Comparison of ENCODE assay signal across 8 cellular contexts in genomic region chr20:50137702-50138101, GRCh38. TPM values are rescaled to one million over a fixed set of nuclear protein-coding genes. Genes with fewer than 3 reads are reported as not detected.
DNase-seq lines count a peak whose midpoint lies in the region; TF ChIP-seq lines count a peak whose summit lies in the region.
"Not testable (repeated sequence)": the region's sequence is repeated elsewhere in the genome, so short reads cannot be mapped to it uniquely, and the experiment has no call there.

No MANE protein-coding gene starts in this region.

- POLR2A ChIA-PET in Caco-2 (lab: Charles Lee): not testable (repeated sequence)

- H3K9ac ChIP-seq in liver (ENCODE audit: low read depth in 1 of 2, low read length in 2 of 2): peak overlapping the region in 1 of 2 donors; percentile 57

- H3K4me1 ChIP-seq in Caco-2: peaks cover 31% of the 10 kb centered on the region
- peaks cover 20 to 33% (median 24%) of the 10 kb centered on the region in 4 donors for H3K4me1 ChIP-seq in liver (ENCODE audit: control insufficient read depth in 4 of 4, insufficient read depth in 4 of 4, low read length in 3 of 4)
- peaks cover 39% of the 10 kb centered on the region for H3K4me1 ChIP-seq in testis

- H3K27ac Mint-ChIP-seq in Caco-2 (ENCODE audit: unreplicated experiment): peak overlapping the region; percentile 46
- peak overlapping the region; percentile 35 for H3K27ac Mint-ChIP-seq in activated T-helper 1 cell treated with anti-CD3 and anti-CD28 coated beads, Interleukin-12 subunit alpha, Interleukin-12 subunit beta, Interleukin-2, Interleukin-4 antibody, amounts not matched to agents 30 ng/mL and 10 ng/mL and 1 ng/mL, durations not matched to agents 14 hours and 24 hours and 36 hours

- TF ChIP-seq RAD21 in liver (IDR thresholded peaks at IDR 0.05): peak in 1 of 2 donors; percentile 27

- peaks cover 10% of the 10 kb centered on the region; the same call in 1 of the 2 replicates for H3K36me3 ChIP-seq in Caco-2 (ENCODE audit: control insufficient read depth, insufficient read depth, low read length)
- not testable (repeated sequence) for H3K36me3 ChIP-seq in liver (ENCODE audit: control insufficient read depth in 4 of 4, insufficient read depth in 3 of 4, low read depth in 1 of 4, low read length in 3 of 4); testis (ENCODE audit: low read depth, missing control alignments)

- H3K27me3 ChIP-seq in Caco-2 (replicated peaks; ENCODE audit: control insufficient read depth, insufficient read depth, low read length); liver (ENCODE audit: control insufficient read depth in 4 of 4, insufficient read depth in 4 of 4, low read length in 3 of 4); testis: not testable (repeated sequence)

- not testable (repeated sequence) for BruUV-seq in Caco-2 (replicated peaks; lab: Mats Ljungman, UMichigan)

- not testable (repeated sequence) for H3K27me3 Mint-ChIP-seq in Caco-2 (ENCODE audit: insufficient read depth, unreplicated experiment); activated T-helper 1 cell treated with anti-CD3 and anti-CD28 coated beads, Interleukin-12 subunit alpha, Interleukin-12 subunit beta, Interleukin-2, Interleukin-4 antibody, amounts not matched to agents 30 ng/mL and 10 ng/mL and 1 ng/mL, durations not matched to agents 14 hours and 24 hours and 36 hours (ENCODE audit: insufficient read depth)

- not testable (repeated sequence) for TF ChIP-seq CTCF in Caco-2 (IDR thresholded peaks at IDR 0.05; ENCODE audit: insufficient read depth in 1 of 2, low read depth in 1 of 2, low read length in 1 of 2, severe bottlenecking in 1 of 2, unreplicated experiment in 1 of 2); liver (IDR thresholded peaks at IDR 0.05; ENCODE audit: low read depth, low read length, missing input control); testis (IDR thresholded peaks at IDR 0.05)

- peaks cover 93% of the 10 kb centered on the region for H3K36me3 Mint-ChIP-seq in Caco-2 (ENCODE audit: insufficient read depth, unreplicated experiment)
- H3K36me3 Mint-ChIP-seq in activated T-helper 1 cell treated with anti-CD3 and anti-CD28 coated beads, Interleukin-12 subunit alpha, Interleukin-12 subunit beta, Interleukin-2, Interleukin-4 antibody, amounts not matched to agents 30 ng/mL and 10 ng/mL and 1 ng/mL, durations not matched to agents 14 hours and 24 hours and 36 hours (ENCODE audit: low read depth): peaks cover 32% of the 10 kb centered on the region

- WGBS in liver: 46% methylated on average over 13 of the region's 13 CpGs
- 54 to 59% methylated on average over 13 of the region's 13 CpGs for WGBS in testis, 2 donors

- H3K4me1 Mint-ChIP-seq in Caco-2 (ENCODE audit: low read depth, unreplicated experiment): peaks cover 22% of the 10 kb centered on the region
- peaks cover 26% of the 10 kb centered on the region for H3K4me1 Mint-ChIP-seq in activated T-helper 1 cell treated with anti-CD3 and anti-CD28 coated beads, Interleukin-12 subunit alpha, Interleukin-12 subunit beta, Interleukin-2, Interleukin-4 antibody, amounts not matched to agents 30 ng/mL and 10 ng/mL and 1 ng/mL, durations not matched to agents 14 hours and 24 hours and 36 hours (ENCODE audit: low read depth)

- DNase-seq in Caco-2; activated T-helper 1 cell treated with anti-CD3 and anti-CD28 coated beads, Interleukin-12 subunit alpha, Interleukin-12 subunit beta, Interleukin-2, Interleukin-4 antibody, amounts not matched to agents 30 ng/mL and 10 ng/mL and 1 ng/mL, durations not matched to agents 14 hours and 24 hours and 36 hours (ENCODE audit: low spot score): not testable (repeated sequence)
- peak; percentile 39 for DNase-seq in NCI-H2196 treated with DMSO at 0.1 percent for 48 hours (lab: John Stamatoyannopoulos, UW; ENCODE audit: unreplicated experiment)
- peak; percentile 80 for DNase-seq in globus pallidus (ENCODE audit: low spot score)
- peak; percentile 78 for DNase-seq in putamen (ENCODE audit: low spot score)
- DNase-seq in testis: peak; percentile 88

- not testable (repeated sequence) for H3K4me3 Mint-ChIP-seq in Caco-2 (ENCODE audit: unreplicated experiment); activated T-helper 1 cell treated with anti-CD3 and anti-CD28 coated beads, Interleukin-12 subunit alpha, Interleukin-12 subunit beta, Interleukin-2, Interleukin-4 antibody, amounts not matched to agents 30 ng/mL and 10 ng/mL and 1 ng/mL, durations not matched to agents 14 hours and 24 hours and 36 hours

- H3K27ac ChIP-seq in cingulate gyrus (ENCODE audit: low read depth, low read length): peak overlapping the region; percentile 90
- H3K27ac ChIP-seq in liver (ENCODE audit: low read depth in 1 of 2, low read length in 2 of 2): peak overlapping the region; percentile 81 to 88
- H3K27ac ChIP-seq in testis: peak overlapping the region; percentile 84 to 90

- H3K9me3 Mint-ChIP-seq in Caco-2 (ENCODE audit: unreplicated experiment); activated T-helper 1 cell treated with anti-CD3 and anti-CD28 coated beads, Interleukin-12 subunit alpha, Interleukin-12 subunit beta, Interleukin-2, Interleukin-4 antibody, amounts not matched to agents 30 ng/mL and 10 ng/mL and 1 ng/mL, durations not matched to agents 14 hours and 24 hours and 36 hours: not testable (repeated sequence)

- intact Hi-C loops in Caco-2 (cut with micrococcal nuclease; ENCODE audit: unreplicated experiment); activated T-helper 1 cell treated with anti-CD3 and anti-CD28 coated beads, Interleukin-12 subunit alpha, Interleukin-12 subunit beta, Interleukin-2, Interleukin-4 antibody, amounts not matched to agents 30 ng/mL and 10 ng/mL and 1 ng/mL, durations not matched to agents 14 hours and 24 hours and 36 hours (cut with micrococcal nuclease); testis (cut with DNase I; ENCODE audit: low total_unique reads): not testable (repeated sequence)

- H3K9me3 ChIP-seq in Caco-2; liver (ENCODE audit: control insufficient read depth in 4 of 4, low read length in 3 of 4); testis: not testable (repeated sequence)

- not testable (repeated sequence) for TF ChIP-seq POLR2A in testis (IDR thresholded peaks at IDR 0.05)

- H3K4me3 ChIP-seq in Caco-2 (ENCODE audit: low read depth, low read length); liver (ENCODE audit: low read depth in 1 of 3, low read length in 3 of 3); testis: not testable (repeated sequence)

- CTCF ChIA-PET in Caco-2 (lab: Charles Lee): interaction anchor here (1.2 to 1.4 kb wide), 2 partner anchors 17 to 29 kb away, joined by 3 to 6 read pairs; no protein-coding TSS in a partner anchor

TF ChIP-seq in liver, 16 proteins besides CTCF, POLR2A, EP300 and RAD21:
- TF ChIP-seq YY1 (IDR thresholded peaks at IDR 0.05) (peak; percentile 86), RXRA (IDR thresholded peaks at IDR 0.05) (peak in 1 of 2 donors; percentile 74), GABPA (IDR thresholded peaks at IDR 0.05 in 1 of 2, conservative IDR thresholded peaks at IDR 0.05 in 1 of 2) (peak in 1 of 2 donors; percentile 32), HNF4A (conservative IDR thresholded peaks at IDR 0.05) (peak in 1 of 2 donors; percentile 52), SP1 (IDR thresholded peaks at IDR 0.05) (peak; percentile 46)
TF ChIP-seq in liver: peak in this region for 5; not testable (repeated sequence) for 11.

RNA-seq across cellular contexts. Expression of gene PEDS1, which starts 15.8 kb away (rescaled TPM):
- total RNA-seq in Caco-2 (2022) (78.3 and 84.1 TPM in 2 replicates), liver (1 to 10 TPM; 4.8 to 6.5 TPM), testis (10 to 100 TPM; 40.1 to 45.5 TPM)
- total RNA-seq in activated T-helper 1 cell treated with anti-CD3 and anti-CD28 coated beads, Interleukin-12 subunit alpha, Interleukin-12 subunit beta, Interleukin-2, Interleukin-4 antibody, amounts not matched to agents 30 ng/mL and 10 ng/mL and 1 ng/mL, durations not matched to agents 14 hours and 24 hours and 36 hours: 30.7 and 33.4 TPM in 2 replicates
- polyA plus RNA-seq in liver (10 to 100 TPM; 10.7 to 19.3 TPM), testis (ENCODE audit: insufficient read depth, low read depth, low replicate concordance) (39.3 TPM)

RNA-seq across cellular contexts. Expression of gene UBE2V1, which starts 24.8 kb away (rescaled TPM):
- total RNA-seq in Caco-2 (2022): 485 and 509 TPM in 2 replicates
- 166 and 170 TPM in 2 replicates for total RNA-seq in activated T-helper 1 cell treated with anti-CD3 and anti-CD28 coated beads, Interleukin-12 subunit alpha, Interleukin-12 subunit beta, Interleukin-2, Interleukin-4 antibody, amounts not matched to agents 30 ng/mL and 10 ng/mL and 1 ng/mL, durations not matched to agents 14 hours and 24 hours and 36 hours
- 10 to 100 TPM; 27.9 to 29.7 TPM for total RNA-seq in liver
- polyA plus RNA-seq in liver: 10 to 100 TPM; 38.8 to 53.0 TPM
- total RNA-seq in testis: 10 to 100 TPM; 78.1 to 80.5 TPM
- polyA plus RNA-seq in testis (ENCODE audit: insufficient read depth, low read depth, low replicate concordance): 121 TPM

RNA-seq across cellular contexts. Expression of gene CEBPB, which starts 52.9 kb away (rescaled TPM):
- total RNA-seq in Caco-2 (2022) (160 and 183 TPM in 2 replicates), liver (10 to 100 TPM; 21.3 to 61.8 TPM), testis (10 to 100 TPM; 25.9 to 40.0 TPM)
- total RNA-seq in activated T-helper 1 cell treated with anti-CD3 and anti-CD28 coated beads, Interleukin-12 subunit alpha, Interleukin-12 subunit beta, Interleukin-2, Interleukin-4 antibody, amounts not matched to agents 30 ng/mL and 10 ng/mL and 1 ng/mL, durations not matched to agents 14 hours and 24 hours and 36 hours: 52.3 and 55.2 TPM in 2 replicates
- polyA plus RNA-seq in liver (10 to 100 TPM; 19.7 to 37.0 TPM), testis (ENCODE audit: insufficient read depth, low read depth, low replicate concordance) (11.3 TPM)
